Comparison of ENCODE assay signal across 8 cellular contexts in the genomic region with DNA sequence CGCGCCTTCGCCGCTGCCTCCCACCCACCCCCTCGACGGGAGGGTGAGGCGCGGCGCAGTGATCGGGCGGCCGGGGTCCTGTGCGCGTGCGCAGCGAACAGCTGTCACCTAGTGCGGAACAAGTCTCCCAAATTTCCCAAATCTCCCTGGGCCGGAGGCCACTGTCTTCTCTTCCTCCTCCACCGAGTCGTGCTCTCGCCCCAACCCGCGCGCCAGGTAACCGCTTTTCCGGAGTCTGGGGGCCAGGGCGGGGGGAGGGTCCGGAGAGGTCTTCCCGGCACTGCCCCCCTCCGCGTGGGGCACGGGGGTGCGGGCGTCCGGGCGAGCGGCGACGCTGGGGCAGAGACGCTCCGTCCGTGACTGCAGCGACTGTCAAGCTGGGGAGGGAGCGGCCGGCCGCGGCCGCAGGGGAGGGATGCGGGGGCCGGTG. TPM values are rescaled to one million over a fixed set of nuclear protein-coding genes. Genes with fewer than 3 reads are reported as not detected.
DNase-seq lines count a peak whose midpoint lies in the region; ATAC-seq and TF ChIP-seq lines count a peak whose summit lies in the region.

No MANE protein-coding gene starts in this region.

- H3K27ac Mint-ChIP-seq in immature natural killer cell = peak overlapping the region in 5 of 6 donors; percentile 97 to 100 (median 99)

- peak overlapping the region; percentile 90 for H3K4me3 ChIP-seq in BE2C (ENCODE audit: low read depth, low read length)
- H3K4me3 ChIP-seq in ascending aorta = peak overlapping the region; percentile 66 to 98
- H3K4me3 ChIP-seq in stomach smooth muscle (ENCODE audit: low read length in 2 of 2) = peak overlapping the region; percentile 91 to 94

- no peaks in the 10 kb centered on the region for H3K36me3 ChIP-seq in BE2C
- no peaks in the 10 kb centered on the region for H3K36me3 ChIP-seq in ascending aorta
- no peaks in the 10 kb centered on the region for H3K36me3 ChIP-seq in stomach smooth muscle (ENCODE audit: control insufficient read depth in 2 of 2, insufficient read depth in 2 of 2, low read length in 2 of 2)

- H3K27me3 Mint-ChIP-seq in immature natural killer cell (ENCODE audit: low read depth in 3 of 3) = peaks cover 16 to 25% (median 21%) of the 10 kb centered on the region in 3 donors

- TF ChIP-seq CTCF in BE2C (IDR thresholded peaks at IDR 0.05; ENCODE audit: low read depth, low read length) (no peak), ascending aorta (IDR thresholded peaks at IDR 0.05) (no peak)

- H3K9ac ChIP-seq in stomach smooth muscle (ENCODE audit: low read length in 2 of 2) = peak overlapping the region; percentile 93 to 96

- intact Hi-C loops in ascending aorta (cut with DNase I) = loop anchor here (1.0 to 5.0 kb wide), 6 partner anchors 54 to 751 kb away; a partner anchor contains a TSS

- H3K27me3 ChIP-seq in BE2C (no peaks in the 10 kb centered on the region), ascending aorta (no peaks in the 10 kb centered on the region), stomach smooth muscle (ENCODE audit: control insufficient read depth in 1 of 2, insufficient read depth in 2 of 2, low read length in 2 of 2) (no peaks in the 10 kb centered on the region)

- no peaks in the 10 kb centered on the region for H3K4me1 ChIP-seq in BE2C
- peaks cover 3 to 4% of the 10 kb centered on the region in 2 donors for H3K4me1 ChIP-seq in ascending aorta
- H3K4me1 ChIP-seq in stomach smooth muscle (ENCODE audit: control insufficient read depth, insufficient read depth, low read length) = peaks cover 9% of the 10 kb centered on the region

- H3K27ac ChIP-seq in ascending aorta (peak overlapping the region; percentile 98 to 99), stomach smooth muscle (ENCODE audit: low read length) (peak overlapping the region; percentile 96)

- peak; percentile 97 for DNase-seq in BE2C
- no peak for DNase-seq in ascending aorta (ENCODE audit: low spot score in 2 of 2)
- no peak for DNase-seq in immature natural killer cell
- no peak for DNase-seq in NK-92 treated with Interleukin-12 subunit alpha and Interleukin-12 subunit beta, amount 100 ng/mL, for 24 hours (lab: John Stamatoyannopoulos, UW)
- no peak for DNase-seq in NCI-H1417 treated with DMSO at 0.1 percent for 48 hours (lab: John Stamatoyannopoulos, UW)

- H3K9me3 Mint-ChIP-seq in immature natural killer cell = no peaks in the 10 kb centered on the region

- ATAC-seq in GM19395 (IDR thresholded peaks at IDR 0.05; ENCODE audit: unreplicated experiment) (peak; percentile 25), HG03378 (IDR thresholded peaks at IDR 0.05; ENCODE audit: unreplicated experiment) (peak; percentile 6)

- no peaks in the 10 kb centered on the region for H3K36me3 Mint-ChIP-seq in immature natural killer cell

- peaks cover 43 to 45% of the 10 kb centered on the region in 2 donors for H3K4me1 Mint-ChIP-seq in immature natural killer cell

- H3K9me3 ChIP-seq in BE2C (no peaks in the 10 kb centered on the region), ascending aorta (no peaks in the 10 kb centered on the region), stomach smooth muscle (ENCODE audit: control insufficient read depth in 2 of 2, low read length in 2 of 2) (no peaks in the 10 kb centered on the region)

- peak overlapping the region; percentile 93 to 100 (median 99) for H3K4me3 Mint-ChIP-seq in immature natural killer cell

RNA-seq across cellular contexts. Expression of a gene that starts 0.2 kb away (rescaled TPM):
- polyA plus RNA-seq in BE2C (2012; ENCODE audit: insufficient read depth, insufficient read length, low read depth) = 11.5 TPM
- total RNA-seq in ascending aorta = 12.7 TPM
- polyA plus RNA-seq in immature natural killer cell = 10 to 100 TPM; 18.2 to 45.6 (median 29.9) TPM
